ENCODE assay signal across 25 cellular contexts in the genomic region with DNA sequence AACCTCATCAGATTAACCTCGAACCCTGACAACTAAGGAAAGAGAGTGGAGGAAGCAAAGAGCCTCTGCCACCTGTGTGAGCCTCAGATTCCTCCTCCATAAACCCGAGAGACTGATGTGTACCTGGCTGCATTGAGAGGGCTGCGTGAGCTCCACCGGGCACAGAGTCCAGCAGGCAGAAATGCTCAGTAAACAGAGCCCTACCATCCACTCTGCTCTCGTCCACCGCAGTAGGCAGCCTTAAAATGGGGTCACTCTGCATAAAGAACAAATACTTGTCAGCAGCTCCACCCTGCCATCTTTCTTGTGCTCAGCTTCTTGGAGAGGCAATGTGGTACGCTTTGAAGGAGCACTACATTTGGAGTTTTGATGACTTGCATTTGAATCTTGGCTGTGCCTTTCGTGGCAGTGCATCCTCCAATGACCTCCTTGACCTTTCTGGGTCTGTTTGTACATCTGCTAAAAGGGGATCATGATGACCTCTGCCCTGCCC. TPM values are rescaled to one million over a fixed set of nuclear protein-coding genes. Genes with fewer than 3 reads are reported as not detected.
DNase-seq lines count a peak whose midpoint lies in the region; FAIRE-seq and TF ChIP-seq lines count a peak whose summit lies in the region.
"Had no signal": no experiment of that assay in that cellular context is flagged by ENCODE, and none has a peak within 500 bp of the region (broad histone marks: within the 10 kb centered on the region; RNA-seq: fewer than 3 reads in every experiment).

No MANE protein-coding gene starts in this region.

- no peak for TF ChIP-seq EP300 in tibial nerve (IDR thresholded peaks at IDR 0.05)

- no peak overlapping the region for H2BK5ac ChIP-seq in neuronal stem cell (ENCODE audit: low read length)

- H3K27ac ChIP-seq in neuronal stem cell (replicated peaks; ENCODE audit: low read length) (no peak overlapping the region), tibial nerve (no peak overlapping the region)
- H3K27ac ChIP-seq: esophagus muscularis mucosa, gastrocnemius medialis, lower lobe of right lung, SJSA1, WERI-Rb-1 had no signal

- H3K36me3 ChIP-seq in neuronal stem cell (replicated peaks in 1 of 2; ENCODE audit: control insufficient read depth in 2 of 2, insufficient read depth in 2 of 2, low read length in 2 of 2) (no peaks in the 10 kb centered on the region), tibial nerve (no peaks in the 10 kb centered on the region)
- H3K36me3 ChIP-seq: esophagus muscularis mucosa, gastrocnemius medialis, lower lobe of right lung, SJSA1, WERI-Rb-1 had no signal

- TF ChIP-seq POLR2A in GM12892 (IDR thresholded peaks at IDR 0.05; ENCODE audit: low read depth, low read length) (no peak), tibial nerve (IDR thresholded peaks at IDR 0.05) (no peak)

- peaks cover 0 to 8% (median 1%) of the 10 kb centered on the region in 3 experiments for H3K27me3 ChIP-seq in neuronal stem cell (ENCODE audit: control insufficient read depth in 3 of 3, insufficient read depth in 3 of 3, low read depth in 1 of 3, low read length in 3 of 3)
- no peaks in the 10 kb centered on the region for H3K27me3 ChIP-seq in tibial nerve
- H3K27me3 ChIP-seq: esophagus muscularis mucosa, gastrocnemius medialis, SJSA1 had no signal

- no peak overlapping the region for H2BK12ac ChIP-seq in neuronal stem cell (ENCODE audit: low read length)

- peaks cover 69% of the 10 kb centered on the region for H3K4me1 Mint-ChIP-seq in activated naive CD8-positive, alpha-beta T cell (ENCODE audit: low read depth)

- peak overlapping the region; percentile 66 for H3K4me3 Mint-ChIP-seq in activated naive CD8-positive, alpha-beta T cell

- H2BK15ac ChIP-seq in neuronal stem cell (ENCODE audit: low read length): no peak overlapping the region

- no peak overlapping the region for H4K8ac ChIP-seq in neuronal stem cell (ENCODE audit: low read depth, low read length)

- no peaks in the 10 kb centered on the region for H3K27me3 Mint-ChIP-seq in activated naive CD8-positive, alpha-beta T cell

- no peak for TF ChIP-seq CTCF in tibial nerve (IDR thresholded peaks at IDR 0.05)

- no peaks in the 10 kb centered on the region for H3K9me3 Mint-ChIP-seq in activated naive CD8-positive, alpha-beta T cell (ENCODE audit: low read depth)

- no peak overlapping the region for H3K9ac ChIP-seq in neuronal stem cell (ENCODE audit: low read depth, low read length, poor library complexity)

- H3K36me3 Mint-ChIP-seq in activated naive CD8-positive, alpha-beta T cell: peaks cover 16% of the 10 kb centered on the region

- H3K18ac ChIP-seq in neuronal stem cell (ENCODE audit: low read length): peak overlapping the region; percentile 22

- H3K79me1 ChIP-seq in neuronal stem cell (ENCODE audit: low read depth, low read length): no peaks in the 10 kb centered on the region

- WGBS in neuronal stem cell (ENCODE audit: extremely low coverage in 2 of 2, insufficient read length in 2 of 2, insufficient replicate concordance in 1 of 2), 2 donors: no CpG with 5 or more reads among the region's 8 CpGs
- 85 to 90% methylated on average over 8 of the region's 8 CpGs for WGBS in tibial nerve, 2 donors

- no peak overlapping the region for H4K91ac ChIP-seq in neuronal stem cell (ENCODE audit: low read depth, low read length, poor library complexity)

- H2BK120ac ChIP-seq in neuronal stem cell (ENCODE audit: low read depth, low read length): no peak overlapping the region

- H3K4ac ChIP-seq in neuronal stem cell (ENCODE audit: low read length): no peak overlapping the region

- H3K4me2 ChIP-seq in neuronal stem cell (ENCODE audit: insufficient read depth, low read length, poor library complexity, severe bottlenecking): no peak overlapping the region

- no peak overlapping the region for H2AK5ac ChIP-seq in neuronal stem cell (ENCODE audit: low read depth, low read length)

- H3K9me3 ChIP-seq in neuronal stem cell (replicated peaks in 1 of 2; ENCODE audit: control insufficient read depth in 2 of 2, insufficient read depth in 1 of 2, low read depth in 1 of 2, low read length in 2 of 2): no peaks in the 10 kb centered on the region
- H3K9me3 ChIP-seq in tibial nerve: no peaks in the 10 kb centered on the region
- H3K9me3 ChIP-seq: esophagus muscularis mucosa, gastrocnemius medialis, lower lobe of right lung, SJSA1 had no signal

- peak; percentile 52 for DNase-seq in activated CD8-positive, alpha-beta memory T cell treated with anti-CD3 and anti-CD28 coated beads for 24 hours
- DNase-seq in activated CD8-positive, alpha-beta memory T cell treated with anti-CD3 and anti-CD28 coated beads, Interleukin-2, amount 50 U/mL, for 4 hours: no peak
- DNase-seq in GM12892 (ENCODE audit: insufficient read length): no peak
- DNase-seq in neuronal stem cell (ENCODE audit: low spot score): no peak
- DNase-seq in NCI-H446 (lab: John Stamatoyannopoulos, UW): no peak
- no peak for DNase-seq in DMS153 treated with DMSO at 0.1 percent for 48 hours (lab: John Stamatoyannopoulos, UW; ENCODE audit: unreplicated experiment)
- no peak for DNase-seq in tibial nerve (ENCODE audit: low spot score in 2 of 2)
- DNase-seq: amniotic stem cell, C1 segment of cervical spinal cord, gastrocnemius medialis, hypothalamus, lower lobe of right lung, NCI-H1105, NCI-H2081 treated with DMSO at 0.1 percent for 48 hours, NCI-H510A, occipital lobe, retina, WERI-Rb-1 had no signal

- H3K14ac ChIP-seq in neuronal stem cell (ENCODE audit: low read length): no peak overlapping the region

- FAIRE-seq in GM12892 (lab: Jason Lieb, UNC): peak; percentile 76
- FAIRE-seq: G401.6, keratinocyte, RCC 7860, urothelium cell line had no signal

- H3K4me3 ChIP-seq in neuronal stem cell (ENCODE audit: low read length in 2 of 2) (no peak overlapping the region), tibial nerve (no peak overlapping the region)
- H3K4me3 ChIP-seq: esophagus muscularis mucosa, gastrocnemius medialis, lower lobe of right lung, SJSA1 had no signal

- peaks cover 0 to 9% of the 10 kb centered on the region in 2 donors for H3K4me1 ChIP-seq in neuronal stem cell (ENCODE audit: control insufficient read depth in 2 of 2, insufficient read depth in 1 of 2, low read depth in 1 of 2, low read length in 2 of 2)
- peaks cover 0 to 3% (median 0%) of the 10 kb centered on the region in 4 donors for H3K4me1 ChIP-seq in tibial nerve
- H3K4me1 ChIP-seq: esophagus muscularis mucosa, gastrocnemius medialis had no signal

- H3K23ac ChIP-seq in neuronal stem cell (ENCODE audit: low read depth, low read length, poor library complexity): no peak overlapping the region

- peak overlapping the region; percentile 47 for H3K27ac Mint-ChIP-seq in activated naive CD8-positive, alpha-beta T cell

- H2AFZ ChIP-seq in neuronal stem cell (ENCODE audit: low read length): no peak overlapping the region

RNA-seq across cellular contexts. Expression of a gene that starts 43.0 kb away (rescaled TPM):
- polyA plus RNA-seq in GM12892 (2012; ENCODE audit: missing spikeins): 0.15 TPM
- not detected for polyA plus RNA-seq in neuronal stem cell (2013, experiment 1 of 2)
- polyA plus RNA-seq in neuronal stem cell (2013, experiment 2 of 2): not detected
- total RNA-seq in tibial nerve: 1 to 10 TPM in 1 of 4 donors, under 1 TPM in 3; 0.20 to 1.8 (median 0.43) TPM
- total RNA-seq: occipital lobe, SJSA1 had no signal
- polyA plus RNA-seq: keratinocyte had no signal
